In the genomic region with DNA sequence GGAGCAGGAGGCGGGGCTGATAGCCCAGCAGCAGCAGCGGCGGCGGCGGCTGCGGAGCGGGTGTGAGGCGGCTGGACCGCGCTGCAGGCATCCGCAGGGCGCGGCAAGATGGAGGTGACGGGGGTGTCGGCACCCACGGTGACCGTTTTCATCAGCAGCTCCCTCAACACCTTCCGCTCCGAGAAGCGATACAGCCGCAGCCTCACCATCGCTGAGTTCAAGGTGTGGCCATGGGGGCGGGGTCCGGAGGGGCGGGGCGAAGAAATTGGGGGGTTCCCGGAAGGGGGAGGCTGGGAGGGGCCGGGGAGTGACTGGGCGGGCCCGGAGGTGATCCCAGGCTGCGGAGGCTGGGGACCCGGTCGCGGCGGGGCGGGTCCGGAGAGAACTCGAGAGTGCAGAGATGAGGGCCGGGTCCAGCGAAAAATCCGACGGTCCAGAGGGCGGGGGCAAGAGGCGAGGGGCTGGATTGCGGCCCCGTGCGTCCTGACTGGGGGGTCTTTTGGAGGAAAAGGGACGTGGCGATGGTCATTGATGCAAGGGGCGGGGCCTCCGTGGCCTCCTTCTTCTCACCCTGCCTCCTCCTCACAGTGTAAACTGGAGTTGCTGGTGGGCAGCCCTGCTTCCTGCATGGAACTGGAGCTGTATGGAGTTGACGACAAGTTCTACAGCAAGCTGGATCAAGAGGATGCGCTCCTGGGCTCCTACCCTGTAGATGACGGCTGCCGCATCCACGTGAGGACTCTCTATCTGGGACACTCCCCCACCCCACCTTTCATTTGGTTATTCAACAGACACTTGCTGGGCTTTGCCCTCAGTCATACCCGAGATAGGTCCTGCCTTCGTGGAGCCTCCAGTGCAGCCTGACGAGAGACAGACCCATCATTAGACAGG, we compare ENCODE assay signal across 8 cellular contexts.
DNase-seq lines count a peak whose midpoint lies in the region; ATAC-seq and TF ChIP-seq lines count a peak whose summit lies in the region.

A gene with protein sequence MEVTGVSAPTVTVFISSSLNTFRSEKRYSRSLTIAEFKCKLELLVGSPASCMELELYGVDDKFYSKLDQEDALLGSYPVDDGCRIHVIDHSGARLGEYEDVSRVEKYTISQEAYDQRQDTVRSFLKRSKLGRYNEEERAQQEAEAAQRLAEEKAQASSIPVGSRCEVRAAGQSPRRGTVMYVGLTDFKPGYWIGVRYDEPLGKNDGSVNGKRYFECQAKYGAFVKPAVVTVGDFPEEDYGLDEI (plus strand): TSS at position 16 of the 891 bp plus-strand sequence. CDS start 93 bp downstream, at position 109.

- peak within 1 kb of the TSS; percentile 88 for H3K9ac ChIP-seq in SU-DHL-6 (ENCODE audit: low read length)

- H3K27ac ChIP-seq in SU-DHL-6 (ENCODE audit: low read depth, low read length) (peak within 1 kb of the TSS; percentile 77), iPS DF 6.9 (ENCODE audit: low read length) (no peak within 1 kb of the TSS), skin epidermis (peak within 1 kb of the TSS; percentile 38 to 94 (median 89))

- no peaks in the 10 kb centered on the region for H3K9me2 ChIP-seq in SU-DHL-6 (replicated peaks; ENCODE audit: insufficient read depth, low read length)

- 0 out of 2 replicates have a peak, but pooled peaks cover 2% of the 10 kb centered on the region for H3F3A ChIP-seq in SU-DHL-6 (ENCODE audit: insufficient read depth)

- peaks cover 8% of the 10 kb centered on the region for H3K4me1 ChIP-seq in iPS DF 6.9 (ENCODE audit: control insufficient read depth, insufficient read depth, low read length)

- peak; percentile 77 for DNase-seq in NCI-H1105 (lab: John Stamatoyannopoulos, UW)
- DNase-seq in NCI-H1105 treated with DMSO at 0.1 percent for 48 hours (lab: John Stamatoyannopoulos, UW): no peak
- peak; percentile 87 for DNase-seq in activated naive CD8-positive, alpha-beta T cell treated with anti-CD3 and anti-CD28 coated beads, Interleukin-2, amount 50 U/mL, for 16 hours (ENCODE audit: low read depth, low spot score)
- no peak for DNase-seq in iPS DF 6.9 (ENCODE audit: low read depth, low spot score)

- H3K4me2 ChIP-seq in SU-DHL-6 (ENCODE audit: low read depth, low read length, poor library complexity, severe bottlenecking): peak within 1 kb of the TSS; percentile 76

- H3K79me2 ChIP-seq in SU-DHL-6 (ENCODE audit: insufficient read depth, low read length): peaks cover 20% of the 10 kb centered on the region

- no peak for TF ChIP-seq CTCF in SU-DHL-6 (IDR thresholded peaks at IDR 0.05; ENCODE audit: insufficient read depth, low read length, poor library complexity, severe bottlenecking)

- H3K36me3 ChIP-seq in SU-DHL-6 (ENCODE audit: low read length) (no peaks in the 10 kb centered on the region), iPS DF 6.9 (ENCODE audit: control insufficient read depth, insufficient read depth, low read length) (peaks cover 8% of the 10 kb centered on the region; the same call in 1 of the 2 replicates)

- H3K9me3 ChIP-seq in SU-DHL-6 (ENCODE audit: insufficient read depth, low read length): no peaks in the 10 kb centered on the region
- H3K9me3 ChIP-seq in iPS DF 6.9 (ENCODE audit: control insufficient read depth, insufficient read depth, low read length): no peaks in the 10 kb centered on the region

- H3K27me3 ChIP-seq in SU-DHL-6 (ENCODE audit: low read length) (no peaks in the 10 kb centered on the region), iPS DF 6.9 (ENCODE audit: control insufficient read depth, insufficient read depth, low read length) (no peaks in the 10 kb centered on the region)

- peak within 1 kb of the TSS; percentile 67 for H2AFZ ChIP-seq in SU-DHL-6 (ENCODE audit: low read depth, low read length, severe bottlenecking)

- H3K4me3 ChIP-seq in SU-DHL-6 (ENCODE audit: insufficient read depth, low read length, poor library complexity, severe bottlenecking) (peak within 1 kb of the TSS; percentile 95), iPS DF 6.9 (ENCODE audit: low read length) (peak within 1 kb of the TSS; percentile 78), skin epidermis (peak within 1 kb of the TSS; percentile 56 to 87 (median 82))

- ATAC-seq in HG03354 (IDR thresholded peaks at IDR 0.05; ENCODE audit: poor library complexity, severe bottlenecking, unreplicated experiment): peak; percentile 31
- no peak for ATAC-seq in HG02852 (IDR thresholded peaks at IDR 0.05; ENCODE audit: unreplicated experiment)

- no CpG with 5 or more reads among the region's 59 CpGs for WGBS in iPS DF 6.9 (ENCODE audit: insufficient coverage, insufficient read length)

- H4K20me1 ChIP-seq in SU-DHL-6 (ENCODE audit: low read depth, low read length): no peaks in the 10 kb centered on the region

Comparison
In these comparisons a context has a peak if more than half of its experiments do, and no peak if none do; other contexts are left out.
1. DNase-seq: peak in NCI-H1105 (single experiment) and activated naive CD8-positive, alpha-beta T cell treated with anti-CD3 and anti-CD28 coated beads, Interleukin-2, amount 50 U/mL, for 16 hours (single experiment); none in NCI-H1105 treated with DMSO at 0.1 percent for 48 hours (single experiment) and iPS DF 6.9 (single experiment).
2. Peak in every context shown above with its lines, with median percentiles within 50 percentile points of each other: H3K4me3 ChIP-seq.